ENCODE assay signal across 25 cellular contexts in genomic region chr3:146145642-146146041, GRCh38. TPM values are rescaled to one million over a fixed set of nuclear protein-coding genes. Genes with fewer than 3 reads are reported as not detected.
"Had no signal": no experiment of that assay in that cellular context is flagged by ENCODE, and none has a peak within 500 bp of the region (broad histone marks: within the 10 kb centered on the region; RNA-seq: fewer than 3 reads in every experiment).

No MANE protein-coding gene starts in this region.

- H3K4me3 Mint-ChIP-seq: activated B cell treated with CpG ODN at 0.5 μM for 24 hours; activated CD4-positive, alpha-beta T cell treated with anti-CD3 and anti-CD28 coated beads, Interleukin-2, amount 10 ng/mL, durations not matched to agents 24 days and 14 days; activated CD8-positive, alpha-beta memory T cell treated with anti-CD3 and anti-CD28 coated beads, Interleukin-2, amount 10 ng/mL, durations not matched to agents 7 days and 5 days; activated naive CD4-positive, alpha-beta T cell treated with anti-CD3 and anti-CD28 coated beads, Interleukin-2, amount 50 U/mL, for 24 hours; activated T-cell treated with anti-CD3 and anti-CD28 coated beads, Interleukin-2, amount 50 U/mL, for 24 hours; activated T-helper 1 cell treated with anti-CD3 and anti-CD28 coated beads, Interleukin-12 subunit alpha, Interleukin-12 subunit beta, Interleukin-2, Interleukin-4 antibody, amounts not matched to agents 30 ng/mL and 10 ng/mL and 1 ng/mL, durations not matched to agents 14 hours and 24 hours and 36 hours; T-helper 17 cell had no signal

- DNase-seq: activated B cell treated with CpG ODN at 0.5 μM for 24 hours; activated CD4-positive, alpha-beta T cell treated with anti-CD3 and anti-CD28 coated beads for 1 hour; activated CD4-positive, alpha-beta T cell treated with anti-CD3 and anti-CD28 coated beads, Interleukin-2, amount 10 ng/mL, durations not matched to agents 24 days and 14 days; activated CD4-positive, alpha-beta T cell treated with anti-CD3 and anti-CD28 coated beads, Interleukin-2, amount 50 U/mL, for 48 hours; activated CD8-positive, alpha-beta memory T cell treated with anti-CD3 and anti-CD28 coated beads, Interleukin-2, amount 10 ng/mL, durations not matched to agents 7 days and 5 days; activated effector memory CD4-positive, alpha-beta T cell treated with Interleukin-2 at 50 U/mL for 16 hours; activated naive CD4-positive, alpha-beta T cell; activated T-cell treated with anti-CD3 and anti-CD28 coated beads, Interleukin-2, amount 50 U/mL, for 24 hours; aorta; MG63; MV-4-11; NCI-H1092 treated with DMSO at 0.1 percent for 48 hours; NCI-H1417 treated with DMSO at 0.1 percent for 48 hours; NCI-H1694; NCI-H2029; NCI-H2107; NCI-H345; NCI-H510A; NCI-H526 treated with DMSO at 0.1 percent for 48 hours; NCI-H82; SHP77 treated with DMSO at 0.1 percent for 48 hours; T-helper 17 cell; T-helper 9 cell had no signal

- H3K9me3 Mint-ChIP-seq: activated B cell treated with CpG ODN at 0.5 μM for 24 hours; activated CD4-positive, alpha-beta T cell treated with anti-CD3 and anti-CD28 coated beads, Interleukin-2, amount 10 ng/mL, durations not matched to agents 24 days and 14 days; activated naive CD4-positive, alpha-beta T cell treated with anti-CD3 and anti-CD28 coated beads, Interleukin-2, amount 50 U/mL, for 24 hours; activated T-cell treated with anti-CD3 and anti-CD28 coated beads, Interleukin-2, amount 50 U/mL, for 24 hours; activated T-helper 1 cell treated with anti-CD3 and anti-CD28 coated beads, Interleukin-12 subunit alpha, Interleukin-12 subunit beta, Interleukin-2, Interleukin-4 antibody, amounts not matched to agents 30 ng/mL and 10 ng/mL and 1 ng/mL, durations not matched to agents 14 hours and 24 hours and 36 hours had no signal

- ATAC-seq: activated CD8-positive, alpha-beta memory T cell treated with anti-CD3 and anti-CD28 coated beads, Interleukin-2, amount 10 ng/mL, durations not matched to agents 7 days and 5 days; T-helper 17 cell had no signal

- H3K27ac Mint-ChIP-seq: activated B cell treated with CpG ODN at 0.5 μM for 24 hours; activated CD4-positive, alpha-beta T cell treated with anti-CD3 and anti-CD28 coated beads, Interleukin-2, amount 10 ng/mL, durations not matched to agents 24 days and 14 days; activated CD8-positive, alpha-beta memory T cell treated with anti-CD3 and anti-CD28 coated beads, Interleukin-2, amount 10 ng/mL, durations not matched to agents 7 days and 5 days; activated naive CD4-positive, alpha-beta T cell treated with anti-CD3 and anti-CD28 coated beads, Interleukin-2, amount 50 U/mL, for 24 hours; activated T-cell treated with anti-CD3 and anti-CD28 coated beads, Interleukin-2, amount 50 U/mL, for 24 hours; activated T-helper 1 cell treated with anti-CD3 and anti-CD28 coated beads, Interleukin-12 subunit alpha, Interleukin-12 subunit beta, Interleukin-2, Interleukin-4 antibody, amounts not matched to agents 30 ng/mL and 10 ng/mL and 1 ng/mL, durations not matched to agents 14 hours and 24 hours and 36 hours; T-helper 17 cell had no signal

- H3K4me1 Mint-ChIP-seq: activated B cell treated with CpG ODN at 0.5 μM for 24 hours; activated CD4-positive, alpha-beta T cell treated with anti-CD3 and anti-CD28 coated beads, Interleukin-2, amount 10 ng/mL, durations not matched to agents 24 days and 14 days; activated CD8-positive, alpha-beta memory T cell treated with anti-CD3 and anti-CD28 coated beads, Interleukin-2, amount 10 ng/mL, durations not matched to agents 7 days and 5 days; activated naive CD4-positive, alpha-beta T cell treated with anti-CD3 and anti-CD28 coated beads, Interleukin-2, amount 50 U/mL, for 24 hours; T-helper 17 cell had no signal

- H3K36me3 Mint-ChIP-seq: activated CD8-positive, alpha-beta memory T cell treated with anti-CD3 and anti-CD28 coated beads, Interleukin-2, amount 10 ng/mL, durations not matched to agents 7 days and 5 days; activated naive CD4-positive, alpha-beta T cell treated with anti-CD3 and anti-CD28 coated beads, Interleukin-2, amount 50 U/mL, for 24 hours had no signal

- H3K27me3 Mint-ChIP-seq: activated B cell treated with CpG ODN at 0.5 μM for 24 hours had no signal

RNA-seq across cellular contexts. Expression of gene PLOD2, which starts 15.3 kb away (rescaled TPM):
- total RNA-seq: activated B cell treated with CpG ODN at 0.5 μM for 24 hours had no signal
